In genomic region chr14:21846227-21846885, GRCh38 we compare ENCODE assay signal across 8 cellular contexts.
A peak's percentile ranks its signal among the peaks of the same experiment; 100 is the strongest.
DNase-seq lines count a peak whose midpoint lies in the region; ATAC-seq and TF ChIP-seq lines count a peak whose summit lies in the region.

No MANE protein-coding gene starts in this region.

- no peaks in the 10 kb centered on the region for H3K36me3 Mint-ChIP-seq in activated naive CD8-positive, alpha-beta T cell
- H3K36me3 Mint-ChIP-seq in memory B cell, result no peaks in the 10 kb centered on the region
- peaks cover 29% of the 10 kb centered on the region for H3K36me3 Mint-ChIP-seq in stimulated activated effector memory CD8-positive, alpha-beta T cell treated with anti-CD3 and anti-CD28 coated beads, Interleukin-12 subunit alpha, Interleukin-12 subunit beta, amount 100 ng/mL, for 72 hours

- H3K4me3 ChIP-seq in HFF-Myc (replicated peaks; ENCODE audit: low read depth, low read length) (no peak overlapping the region), SU-DHL-6 (ENCODE audit: insufficient read depth, low read length, poor library complexity, severe bottlenecking) (no peak overlapping the region)

- peaks cover 11% of the 10 kb centered on the region for H3K4me1 Mint-ChIP-seq in activated naive CD8-positive, alpha-beta T cell (ENCODE audit: low read depth)
- H3K4me1 Mint-ChIP-seq in memory B cell, result peaks cover 4% of the 10 kb centered on the region
- peaks cover 10% of the 10 kb centered on the region for H3K4me1 Mint-ChIP-seq in stimulated activated effector memory CD8-positive, alpha-beta T cell treated with anti-CD3 and anti-CD28 coated beads, Interleukin-12 subunit alpha, Interleukin-12 subunit beta, amount 100 ng/mL, for 72 hours

- H3K9me2 ChIP-seq in SU-DHL-6 (replicated peaks; ENCODE audit: insufficient read depth, low read length), result no peaks in the 10 kb centered on the region

- no peak overlapping the region for H2AFZ ChIP-seq in SU-DHL-6 (ENCODE audit: low read depth, low read length, severe bottlenecking)

- no peaks in the 10 kb centered on the region for H3K9me3 ChIP-seq in SU-DHL-6 (ENCODE audit: insufficient read depth, low read length)

- H3K4me3 Mint-ChIP-seq in activated naive CD8-positive, alpha-beta T cell, result peak overlapping the region; percentile 91
- H3K4me3 Mint-ChIP-seq in memory B cell, result no peak overlapping the region
- peak overlapping the region; percentile 67 for H3K4me3 Mint-ChIP-seq in stimulated activated effector memory CD8-positive, alpha-beta T cell treated with anti-CD3 and anti-CD28 coated beads, Interleukin-12 subunit alpha, Interleukin-12 subunit beta, amount 100 ng/mL, for 72 hours

- H3K9me3 Mint-ChIP-seq in activated naive CD8-positive, alpha-beta T cell (ENCODE audit: low read depth), result no peaks in the 10 kb centered on the region
- no peaks in the 10 kb centered on the region for H3K9me3 Mint-ChIP-seq in memory B cell
- H3K9me3 Mint-ChIP-seq in stimulated activated effector memory CD8-positive, alpha-beta T cell treated with anti-CD3 and anti-CD28 coated beads, Interleukin-12 subunit alpha, Interleukin-12 subunit beta, amount 100 ng/mL, for 72 hours, result no peaks in the 10 kb centered on the region

- H3K36me3 ChIP-seq in SU-DHL-6 (ENCODE audit: low read length), result no peaks in the 10 kb centered on the region

- ATAC-seq in memory B cell (ENCODE audit: low read depth) (peak; percentile 38), GM19452 (IDR thresholded peaks at IDR 0.05; ENCODE audit: unreplicated experiment) (no peak)
- ATAC-seq in stimulated activated effector memory CD8-positive, alpha-beta T cell treated with anti-CD3 and anti-CD28 coated beads, Interleukin-12 subunit alpha, Interleukin-12 subunit beta, amount 100 ng/mL, for 72 hours, result peak; percentile 87

- H3K79me2 ChIP-seq in SU-DHL-6 (ENCODE audit: insufficient read depth, low read length), result no peaks in the 10 kb centered on the region

- DNase-seq in COLO668 (lab: John Stamatoyannopoulos, UW; ENCODE audit: unreplicated experiment) (peak; percentile 30), HFF-Myc (ENCODE audit: extremely low read depth, low read depth) (no peak), memory B cell (ENCODE audit: low spot score in 2 of 2) (peak; percentile 18 to 26), NCI-H2029 (lab: John Stamatoyannopoulos, UW) (no peak)
- peak; percentile 54 to 82 for DNase-seq in stimulated activated effector memory CD8-positive, alpha-beta T cell treated with anti-CD3 and anti-CD28 coated beads, Interleukin-12 subunit alpha, Interleukin-12 subunit beta, amount 100 ng/mL, for 72 hours (ENCODE audit: low spot score in 2 of 2)

- H3K27me3 Mint-ChIP-seq in activated naive CD8-positive, alpha-beta T cell, result peaks cover 7% of the 10 kb centered on the region
- H3K27me3 Mint-ChIP-seq in memory B cell, result peaks cover 9% of the 10 kb centered on the region

- peak overlapping the region; percentile 94 for H3K27ac Mint-ChIP-seq in activated naive CD8-positive, alpha-beta T cell
- no peak overlapping the region for H3K27ac Mint-ChIP-seq in memory B cell
- peak overlapping the region; percentile 29 for H3K27ac Mint-ChIP-seq in stimulated activated effector memory CD8-positive, alpha-beta T cell treated with anti-CD3 and anti-CD28 coated beads, Interleukin-12 subunit alpha, Interleukin-12 subunit beta, amount 100 ng/mL, for 72 hours

- no peak overlapping the region for H3K27ac ChIP-seq in SU-DHL-6 (ENCODE audit: low read depth, low read length)

- H3K9ac ChIP-seq in SU-DHL-6 (ENCODE audit: low read length), result no peak overlapping the region

- H4K20me1 ChIP-seq in SU-DHL-6 (ENCODE audit: low read depth, low read length), result no peaks in the 10 kb centered on the region

- TF ChIP-seq CTCF in HFF-Myc (IDR thresholded peaks at IDR 0.05; ENCODE audit: low read depth, low read length, missing control alignments) (peak; percentile 61), SU-DHL-6 (IDR thresholded peaks at IDR 0.05; ENCODE audit: insufficient read depth, low read length, poor library complexity, severe bottlenecking) (peak; percentile 70)

- no peaks in the 10 kb centered on the region for H3K27me3 ChIP-seq in SU-DHL-6 (ENCODE audit: low read length)

- no peaks in the 10 kb centered on the region for H3F3A ChIP-seq in SU-DHL-6 (ENCODE audit: insufficient read depth)

- no peak overlapping the region for H3K4me2 ChIP-seq in SU-DHL-6 (ENCODE audit: low read depth, low read length, poor library complexity, severe bottlenecking)

Comparison
In these comparisons a context has a peak if more than half of its experiments do, and no peak if none do; other contexts are left out.
1. DNase-seq: peak in COLO668 (single experiment), memory B cell (2 of 2) and stimulated activated effector memory CD8-positive, alpha-beta T cell treated with anti-CD3 and anti-CD28 coated beads, Interleukin-12 subunit alpha, Interleukin-12 subunit beta, amount 100 ng/mL, for 72 hours (2 of 2); none in HFF-Myc (single experiment) and NCI-H2029 (single experiment).